ENCODE assay signal across 25 cellular contexts in the genomic region with DNA sequence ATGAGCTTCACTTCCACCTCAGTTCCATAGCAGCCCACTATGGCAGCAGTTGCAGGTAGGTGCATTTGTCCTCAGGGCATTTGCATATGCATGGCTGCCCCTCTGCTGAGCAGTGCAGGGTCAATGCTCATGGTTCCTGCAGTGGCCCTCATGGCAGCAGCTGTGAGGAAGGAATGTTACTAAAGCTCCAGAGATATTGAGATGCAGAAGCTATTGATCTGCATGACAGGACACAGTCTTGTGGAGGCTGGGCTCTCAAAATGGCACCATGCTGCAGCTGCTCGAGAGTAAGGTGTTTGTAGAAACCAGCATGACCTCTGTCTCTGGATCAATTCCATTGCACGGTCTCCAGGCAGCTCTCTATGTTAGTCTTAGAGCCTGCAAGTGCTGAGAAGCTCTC.
A peak's percentile ranks its signal among the peaks of the same experiment; 100 is the strongest.
DNase-seq lines count a peak whose midpoint lies in the region; TF ChIP-seq lines count a peak whose summit lies in the region.
"Had no signal": no experiment of that assay in that cellular context is flagged by ENCODE, and none has a peak within 500 bp of the region (broad histone marks: within the 10 kb centered on the region; RNA-seq: fewer than 3 reads in every experiment).

No MANE protein-coding gene starts in this region.

- H3K27me3 Mint-ChIP-seq in endodermal cell (ENCODE audit: insufficient read depth) = no peaks in the 10 kb centered on the region
- H3K27me3 Mint-ChIP-seq: B cell had no signal

- H2AFZ ChIP-seq in MM.1S (ENCODE audit: low read length) = no peak overlapping the region

- H3K9me3 ChIP-seq in endodermal cell (ENCODE audit: control insufficient read depth, low read length) (no peaks in the 10 kb centered on the region), MM.1S (replicated peaks; ENCODE audit: insufficient read depth, low read length) (no peaks in the 10 kb centered on the region)
- H3K9me3 ChIP-seq: Caco-2 had no signal

- H3K9ac ChIP-seq in endodermal cell (ENCODE audit: extremely low read depth, low read length, poor library complexity, severe bottlenecking) (no peak overlapping the region), MM.1S (ENCODE audit: low read length) (no peak overlapping the region)

- no peaks in the 10 kb centered on the region for H3K36me3 ChIP-seq in endodermal cell (ENCODE audit: control insufficient read depth, insufficient read depth, low read length)
- no peaks in the 10 kb centered on the region for H3K36me3 ChIP-seq in MM.1S (replicated peaks; ENCODE audit: insufficient read depth, low read length)

- H3K4me3 ChIP-seq in endodermal cell (ENCODE audit: low read length) = no peak overlapping the region
- no peak overlapping the region for H3K4me3 ChIP-seq in MM.1S (ENCODE audit: low read length)
- H3K4me3 ChIP-seq: K562 had no signal

- H3K27ac Mint-ChIP-seq in endodermal cell = no peak overlapping the region
- H3K27ac Mint-ChIP-seq: B cell; CD8-positive, alpha-beta T cell had no signal

- no peaks in the 10 kb centered on the region for H3K79me2 ChIP-seq in MM.1S (ENCODE audit: low read length)

- no peaks in the 10 kb centered on the region for H3K9me3 Mint-ChIP-seq in endodermal cell

- no peaks in the 10 kb centered on the region for H4K20me1 ChIP-seq in MM.1S (ENCODE audit: insufficient read depth, low read length)

- no peaks in the 10 kb centered on the region for H3F3A ChIP-seq in MM.1S (ENCODE audit: insufficient read depth, low read length)

- DNase-seq in NCI-H146 (lab: John Stamatoyannopoulos, UW) = peak; percentile 25
- DNase-seq in NCI-H146 treated with DMSO at 0.1 percent for 48 hours (lab: John Stamatoyannopoulos, UW; ENCODE audit: unreplicated experiment) = no peak
- peak; percentile 54 for DNase-seq in endodermal cell
- peak; percentile 11 for DNase-seq in iPS-NIHi11 (ENCODE audit: low spot score)
- no peak for DNase-seq in cerebellar nuclear complex (lab: John Stamatoyannopoulos, UW)
- DNase-seq in MM.1S = no peak
- no peak for DNase-seq in NCI-H69 (lab: John Stamatoyannopoulos, UW)
- DNase-seq: Caco-2; CD8-positive, alpha-beta T cell; EL; GF-D8; Kasumi-1; MV-4-11; NCI-H1105; NCI-H1436 treated with DMSO at 0.1 percent for 48 hours; NCI-H2029; NCI-H446; NCI-H524 treated with DMSO at 0.1 percent for 48 hours; SHP77 had no signal

- 66 to 82% methylated on average over 2 of the region's 2 CpGs for WGBS in endodermal cell (ENCODE audit: insufficient coverage in 1 of 2, insufficient read length in 1 of 2), 2 experiments

- no peak overlapping the region for H3K4me3 Mint-ChIP-seq in endodermal cell
- H3K4me3 Mint-ChIP-seq: B cell; CD8-positive, alpha-beta T cell had no signal

- H3K27ac ChIP-seq in endodermal cell (ENCODE audit: low read depth, low read length) = no peak overlapping the region
- no peak overlapping the region for H3K27ac ChIP-seq in MM.1S (ENCODE audit: low read length)
- H3K27ac ChIP-seq: 22Rv1, C4-2B, HL-60, RWPE1 had no signal

- no peaks in the 10 kb centered on the region for H3K4me1 ChIP-seq in endodermal cell (ENCODE audit: control insufficient read depth, insufficient read depth, low read length)
- no peaks in the 10 kb centered on the region for H3K4me1 ChIP-seq in MM.1S (ENCODE audit: low read length)
- H3K4me1 ChIP-seq: Caco-2 had no signal

- no peaks in the 10 kb centered on the region for H3K4me1 Mint-ChIP-seq in endodermal cell
- H3K4me1 Mint-ChIP-seq: B cell had no signal

- no peak overlapping the region for H3K4me2 ChIP-seq in MM.1S (ENCODE audit: low read depth, low read length)

- H3K9me2 ChIP-seq in MM.1S (replicated peaks; ENCODE audit: insufficient read depth, low read length) = no peaks in the 10 kb centered on the region

- no peak for TF ChIP-seq CTCF in endodermal cell (conservative IDR thresholded peaks at IDR 0.05)
- TF ChIP-seq CTCF in MM.1S (IDR thresholded peaks at IDR 0.05; ENCODE audit: low read length) = no peak

- no peaks in the 10 kb centered on the region for H3K27me3 ChIP-seq in endodermal cell (ENCODE audit: control insufficient read depth, insufficient read depth, low read length, poor library complexity, severe bottlenecking)
- no peaks in the 10 kb centered on the region for H3K27me3 ChIP-seq in MM.1S (replicated peaks; ENCODE audit: insufficient read depth, low read length)

- no peaks in the 10 kb centered on the region for H3K36me3 Mint-ChIP-seq in endodermal cell (ENCODE audit: low read depth)
- H3K36me3 Mint-ChIP-seq: CD8-positive, alpha-beta T cell had no signal

Comparison
In these comparisons a context has a peak if more than half of its experiments do, and no peak if none do; other contexts are left out.
1. DNase-seq: peak in NCI-H146 (single experiment), endodermal cell (single experiment) and iPS-NIHi11 (single experiment); none in NCI-H146 treated with DMSO at 0.1 percent for 48 hours (single experiment), cerebellar nuclear complex (0 of 2), MM.1S (single experiment) and NCI-H69 (single experiment).